22 cellular contexts compared by ENCODE assay signal in the genomic region with DNA sequence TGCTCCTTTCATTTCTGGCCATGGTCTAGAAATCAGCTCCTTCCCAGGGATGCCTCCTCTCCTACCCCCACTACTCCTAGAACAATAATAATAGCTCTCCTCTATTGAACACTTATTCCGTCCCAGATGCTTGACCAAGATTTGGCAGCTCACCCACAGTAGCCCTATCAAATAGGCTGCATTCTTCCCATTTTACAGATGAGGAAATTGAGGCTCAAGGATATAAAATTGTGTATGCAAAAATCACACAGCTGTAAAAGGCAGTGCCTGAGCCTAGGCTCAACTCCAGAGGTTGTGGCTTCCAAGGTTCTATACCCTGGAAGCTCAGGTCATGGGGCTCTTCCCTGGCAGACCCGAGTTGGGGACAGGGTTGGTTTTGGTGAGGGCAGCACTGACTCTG.
DNase-seq lines count a peak whose midpoint lies in the region; ATAC-seq, FAIRE-seq and TF ChIP-seq lines count a peak whose summit lies in the region.
"Had no signal": no experiment of that assay in that cellular context is flagged by ENCODE, and none has a peak within 500 bp of the region (broad histone marks: within the 10 kb centered on the region; RNA-seq: fewer than 3 reads in every experiment).

No MANE protein-coding gene starts in this region.

- BruUV-seq in OCI-LY7 (replicated peaks; lab: Mats Ljungman, UMichigan) (no TSS peak), HepG2 (replicated peaks; lab: Mats Ljungman, UMichigan) (no TSS peak)

- no peak for TF ChIP-seq CTCF in OCI-LY7 (conservative IDR thresholded peaks at IDR 0.05; ENCODE audit: low read length)
- TF ChIP-seq CTCF in HepG2 (CRISPR knock-in tag; IDR thresholded peaks at IDR 0.05), result no peak
- no peak for TF ChIP-seq CTCF in neural progenitor cell (IDR thresholded peaks at IDR 0.05)
- no peak for TF ChIP-seq CTCF in upper lobe of left lung (IDR thresholded peaks at IDR 0.05)

- WGBS in HepG2 (ENCODE audit: low lambda C conversion rate), result 100% methylated on average over 1 of the region's 2 CpGs
- 79 to 85% methylated on average over 2 of the region's 2 CpGs for WGBS in upper lobe of left lung, 2 donors

- POLR2A ChIA-PET in OCI-LY7 (lab: Charles Lee) (interaction anchor here (1.0 to 1.3 kb wide), 3 partner anchors 13 to 260 kb away, joined by 3 to 4 read pairs (median 3); a partner anchor contains a TSS), HepG2 (lab: Yijun Ruan, JAX) (interaction anchor here (1.2 kb wide), 1 partner anchor 303 kb away, joined by 5 read pairs; no protein-coding TSS in a partner anchor)

- no peak overlapping the region for H3K27ac Mint-ChIP-seq in neural progenitor cell

- peaks cover 60% of the 10 kb centered on the region for H3K4me1 Mint-ChIP-seq in neural progenitor cell

- H3K4me3 ChIP-seq in OCI-LY7 (ENCODE audit: low read depth, low read length, poor library complexity, severe bottlenecking) (no peak overlapping the region), HepG2 (replicated peaks in 1 of 3; ENCODE audit: insufficient read depth in 1 of 3, low read depth in 2 of 3, low read length in 3 of 3) (no peak overlapping the region), neural progenitor cell (no peak overlapping the region), upper lobe of left lung (no peak overlapping the region), H7 (ENCODE audit: insufficient read depth, low read depth, low read length) (no peak overlapping the region)
- H3K4me3 ChIP-seq: A549, SK-N-MC had no signal

- ATAC-seq in HepG2 (no peak), upper lobe of left lung (ENCODE audit: low FRiP score in 2 of 2) (no peak)
- ATAC-seq: Panc1 had no signal

- TF ChIP-seq POLR2A in HepG2 (IDR thresholded peaks at IDR 0.05; ENCODE audit: insufficient read depth in 1 of 2, low read depth in 2 of 2, low read length in 2 of 2) (no peak), upper lobe of left lung (IDR thresholded peaks at IDR 0.05) (no peak)

- DNase-seq in OCI-LY7 (ENCODE audit: low spot score), result no peak
- DNase-seq in HepG2 (ENCODE audit: low spot score), result no peak
- DNase-seq in neural progenitor cell (ENCODE audit: low spot score), result no peak
- no peak for DNase-seq in upper lobe of left lung
- DNase-seq in activated gamma-delta T cell (lab: John Stamatoyannopoulos, UW), result no peak
- no peak for DNase-seq in DMS 273 treated with DMSO at 0.1 percent for 48 hours (lab: John Stamatoyannopoulos, UW)
- DNase-seq in H7, result no peak
- no peak for DNase-seq in superior temporal gyrus (ENCODE audit: extremely low spot score)
- DNase-seq: GOT3, HCEC 1CT, IMR-90, MM.1S, NCI-H2029 treated with DMSO at 0.1 percent for 48 hours, NCI-H446 treated with DMSO at 0.1 percent for 48 hours, NCI-H526, NCI-H82, SIG-M5 had no signal

- no peaks in the 10 kb centered on the region for H3K9me3 Mint-ChIP-seq in neural progenitor cell

- H3K4me2 ChIP-seq in OCI-LY7 (ENCODE audit: low read length), result peak overlapping the region; percentile 56; the same call in 1 of the 2 replicates
- H3K4me2 ChIP-seq in HepG2 (ENCODE audit: low read depth, low read length), result no peak overlapping the region
- H3K4me2 ChIP-seq in neural progenitor cell, result no peak overlapping the region
- H3K4me2 ChIP-seq: A549, KMS-11 had no signal

- H3K79me2 ChIP-seq in OCI-LY7 (ENCODE audit: insufficient read depth, low read depth, low read length) (no peaks in the 10 kb centered on the region), HepG2 (ENCODE audit: insufficient read depth, low read length) (no peaks in the 10 kb centered on the region), neural progenitor cell (ENCODE audit: low read depth) (no peaks in the 10 kb centered on the region)

- H3K27me3 ChIP-seq in HepG2 (ENCODE audit: control insufficient read depth in 1 of 2, insufficient read depth in 2 of 2, low read length in 2 of 2) (no peaks in the 10 kb centered on the region; a peak in 2 of 5 replicates), neural progenitor cell (no peaks in the 10 kb centered on the region), upper lobe of left lung (no peaks in the 10 kb centered on the region), H7 (ENCODE audit: control insufficient read depth, insufficient read depth, low read length) (peaks cover 3% of the 10 kb centered on the region)

- H3F3A ChIP-seq in neural progenitor cell (ENCODE audit: low read depth), result peaks cover 56% of the 10 kb centered on the region

- H3K9ac ChIP-seq in HepG2 (ENCODE audit: insufficient read depth, low read depth, low read length) (no peak overlapping the region), neural progenitor cell (no peak overlapping the region)
- H3K9ac ChIP-seq: KMS-11 had no signal

- TF ChIP-seq EP300 in HepG2 (IDR thresholded peaks at IDR 0.05; ENCODE audit: low read depth in 2 of 2, low read length in 2 of 2) (no peak), HepG2 (CRISPR knock-in tag; IDR thresholded peaks at IDR 0.05; ENCODE audit: borderline replicate concordance) (no peak), upper lobe of left lung (IDR thresholded peaks at IDR 0.05) (no peak)

- H3K4me1 ChIP-seq in OCI-LY7 (ENCODE audit: insufficient read depth, low read length, poor library complexity, severe bottlenecking), result peaks cover 43% of the 10 kb centered on the region
- peaks cover 66% of the 10 kb centered on the region for H3K4me1 ChIP-seq in HepG2 (ENCODE audit: insufficient read depth, low read length)
- H3K4me1 ChIP-seq in neural progenitor cell, result peaks cover 64% of the 10 kb centered on the region
- H3K4me1 ChIP-seq in upper lobe of left lung, result peaks cover 11 to 20% (median 15%) of the 10 kb centered on the region in 4 donors
- H3K4me1 ChIP-seq: A549 had no signal

- intact Hi-C loops in OCI-LY7 (cut with micrococcal nuclease; ENCODE audit: unreplicated experiment), result no loop called here
- intact Hi-C loops in HepG2 (cut with micrococcal nuclease; ENCODE audit: unreplicated experiment), result no loop called here

- no peak for FAIRE-seq in HepG2 (lab: Jason Lieb, UNC)
- FAIRE-seq: A549, GM18507 had no signal

- H2AFZ ChIP-seq in OCI-LY7 (ENCODE audit: low read length) (no peak overlapping the region; the same call in 1 of the 2 replicates), HepG2 (ENCODE audit: low read length) (no peak overlapping the region), neural progenitor cell (replicated peaks) (no peak overlapping the region)

- CTCF ChIA-PET in OCI-LY7 (lab: Charles Lee; ENCODE audit: unreplicated experiment), result interaction anchor here (0.5 to 0.9 kb wide), 3 partner anchors 13 to 113 kb away, joined by 3 read pairs; no protein-coding TSS in a partner anchor
- CTCF ChIA-PET in HepG2 (lab: Yijun Ruan, JAX; ENCODE audit: low intra/inter-chr PET ratio, low total read pairs), result no interaction called here

- H3K27ac ChIP-seq in OCI-LY7 (ENCODE audit: low read depth, low read length, poor library complexity, severe bottlenecking) (peak overlapping the region; percentile 59), HepG2 (ENCODE audit: extremely low read length, insufficient read depth, low read length) (no peak overlapping the region), neural progenitor cell (no peak overlapping the region), upper lobe of left lung (peak overlapping the region; percentile 42 to 83 (median 73))
- H3K27ac ChIP-seq: A549, KMS-11, SK-N-MC had no signal

- H3K9me3 ChIP-seq in OCI-LY7 (ENCODE audit: low read length), result no peaks in the 10 kb centered on the region
- H3K9me3 ChIP-seq in HepG2 (ENCODE audit: low read length), result no peaks in the 10 kb centered on the region
- no peaks in the 10 kb centered on the region for H3K9me3 ChIP-seq in neural progenitor cell (ENCODE audit: low read depth)
- no peaks in the 10 kb centered on the region for H3K9me3 ChIP-seq in upper lobe of left lung
- H3K9me3 ChIP-seq: A549 had no signal

- H4K20me1 ChIP-seq in OCI-LY7 (ENCODE audit: insufficient read depth, low read length) (no peaks in the 10 kb centered on the region), HepG2 (ENCODE audit: insufficient read depth, low read length) (no peaks in the 10 kb centered on the region), neural progenitor cell (ENCODE audit: low read depth) (no peaks in the 10 kb centered on the region)

- no peak for TF ChIP-seq RAD21 in HepG2 (CRISPR knock-in tag; IDR thresholded peaks at IDR 0.05)

- no peaks in the 10 kb centered on the region for H3K36me3 Mint-ChIP-seq in neural progenitor cell

- H3K9me2 ChIP-seq in OCI-LY7 (ENCODE audit: insufficient read depth, low read length), result no peaks in the 10 kb centered on the region

- no peaks in the 10 kb centered on the region for H3K36me3 ChIP-seq in OCI-LY7 (ENCODE audit: insufficient read depth, low read length)
- H3K36me3 ChIP-seq in HepG2 (replicated peaks in 1 of 2; ENCODE audit: control insufficient read depth in 1 of 2, insufficient read depth in 2 of 2, low read length in 2 of 2), result no peaks in the 10 kb centered on the region
- no peaks in the 10 kb centered on the region for H3K36me3 ChIP-seq in neural progenitor cell
- no peaks in the 10 kb centered on the region for H3K36me3 ChIP-seq in upper lobe of left lung
- H3K36me3 ChIP-seq in H7 (replicated peaks; ENCODE audit: control insufficient read depth, insufficient read depth, low read length), result no peaks in the 10 kb centered on the region

- H3K4me3 Mint-ChIP-seq in neural progenitor cell, result peak overlapping the region; percentile 24

- peaks cover 22% of the 10 kb centered on the region for H3K27me3 Mint-ChIP-seq in neural progenitor cell (ENCODE audit: insufficient read depth, low read depth)

- in situ Hi-C loops in HepG2 (cut with HindIII; ENCODE audit: extremely low pct_ligation_motif_present, low pct_unique_long_range_greater_than_20kb), result no loop called here

TF ChIP-seq in HepG2, 621 proteins besides CTCF, POLR2A, EP300 and RAD21 (continues in another document):
- no peak for TF ChIP-seq POGZ (CRISPR knock-in tag; IDR thresholded peaks at IDR 0.05)
- peak; percentile 86 for TF ChIP-seq ZNF629 (CRISPR knock-in tag; conservative IDR thresholded peaks at IDR 0.05)

Comparison
In these comparisons a context has a peak if more than half of its experiments do, and no peak if none do; other contexts are left out.
1. H3K27ac ChIP-seq: peak in OCI-LY7 (single experiment) and upper lobe of left lung (4 of 4); none in HepG2 (single experiment) and neural progenitor cell (single experiment).